ENCODE assay signal across 9 cellular contexts in genomic region chr5:60521379-60522298, GRCh38.
DNase-seq lines count a peak whose midpoint lies in the region; ATAC-seq, FAIRE-seq and TF ChIP-seq lines count a peak whose summit lies in the region.
"Had no signal": no experiment of that assay in that cellular context is flagged by ENCODE, and none has a peak within 500 bp of the region (broad histone marks: within the 10 kb centered on the region; RNA-seq: fewer than 3 reads in every experiment).

No MANE protein-coding gene starts in this region.

- CTCF ChIA-PET in HepG2 (lab: Yijun Ruan, JAX; ENCODE audit: low intra/inter-chr PET ratio, low total read pairs), result no interaction called here
- CTCF ChIA-PET in CD4-positive, alpha-beta memory T cell (lab: Charles Lee; ENCODE audit: partially characterized antibody), result no interaction called here

- TF ChIP-seq POLR2A in HepG2 (IDR thresholded peaks at IDR 0.05; ENCODE audit: insufficient read depth in 1 of 2, low read depth in 2 of 2, low read length in 2 of 2), result no peak

- H3K27me3 ChIP-seq in HepG2 (ENCODE audit: control insufficient read depth in 1 of 2, insufficient read depth in 2 of 2, low read length in 2 of 2), result no peaks in the 10 kb centered on the region
- no peaks in the 10 kb centered on the region for H3K27me3 ChIP-seq in colonic mucosa
- H3K27me3 ChIP-seq in CD4-positive, alpha-beta memory T cell (ENCODE audit: insufficient read depth, low read length), result no peaks in the 10 kb centered on the region

- no peak overlapping the region for H3K27ac Mint-ChIP-seq in CD4-positive, alpha-beta memory T cell

- H3K36me3 ChIP-seq in HepG2 (replicated peaks in 1 of 2; ENCODE audit: control insufficient read depth in 1 of 2, insufficient read depth in 2 of 2, low read length in 2 of 2), result no peaks in the 10 kb centered on the region
- H3K36me3 ChIP-seq in colonic mucosa, result no peaks in the 10 kb centered on the region
- H3K36me3 ChIP-seq in CD4-positive, alpha-beta memory T cell (ENCODE audit: insufficient read depth, low read length), result no peaks in the 10 kb centered on the region

- H3K4me3 Mint-ChIP-seq in CD4-positive, alpha-beta memory T cell, result no peak overlapping the region

- H3K4me1 ChIP-seq in HepG2 (ENCODE audit: insufficient read depth, low read length), result peaks cover 28% of the 10 kb centered on the region
- H3K4me1 ChIP-seq in colonic mucosa, result no peaks in the 10 kb centered on the region
- no peaks in the 10 kb centered on the region for H3K4me1 ChIP-seq in CD4-positive, alpha-beta memory T cell (ENCODE audit: insufficient read depth, low read length)

- no peak overlapping the region for H3K4me3 ChIP-seq in HepG2 (replicated peaks in 1 of 3; ENCODE audit: insufficient read depth in 1 of 3, low read depth in 2 of 3, low read length in 3 of 3)
- H3K4me3 ChIP-seq in colonic mucosa, result no peak overlapping the region
- no peak overlapping the region for H3K4me3 ChIP-seq in CD4-positive, alpha-beta memory T cell (ENCODE audit: low read length in 2 of 2)

- TF ChIP-seq EP300 in HepG2 (IDR thresholded peaks at IDR 0.05; ENCODE audit: low read depth in 2 of 2, low read length in 2 of 2) (no peak), HepG2 (CRISPR knock-in tag; IDR thresholded peaks at IDR 0.05; ENCODE audit: borderline replicate concordance) (no peak)

- TF ChIP-seq CTCF in HepG2 (CRISPR knock-in tag; IDR thresholded peaks at IDR 0.05) (no peak), colonic mucosa (IDR thresholded peaks at IDR 0.05) (no peak)

- intact Hi-C loops in HepG2 (cut with micrococcal nuclease; ENCODE audit: unreplicated experiment) (no loop called here), colonic mucosa (cut with DNase I) (no loop called here)
- intact Hi-C loops in CD4-positive, alpha-beta memory T cell (cut with micrococcal nuclease), result no loop called here

- peaks cover 3 to 4% of the 10 kb centered on the region in 2 donors for H3K27me3 Mint-ChIP-seq in CD4-positive, alpha-beta memory T cell

- peaks cover 0 to 13% (median 0%) of the 10 kb centered on the region in 8 donors for H3K9me3 Mint-ChIP-seq in CD4-positive, alpha-beta memory T cell

- H3K36me3 Mint-ChIP-seq in CD4-positive, alpha-beta memory T cell, result no peaks in the 10 kb centered on the region

- no peaks in the 10 kb centered on the region for H3K79me2 ChIP-seq in HepG2 (ENCODE audit: insufficient read depth, low read length)

- H3K9me3 ChIP-seq in HepG2 (ENCODE audit: low read length), result no peaks in the 10 kb centered on the region
- H3K9me3 ChIP-seq in colonic mucosa, result no peaks in the 10 kb centered on the region
- H3K9me3 ChIP-seq in CD4-positive, alpha-beta memory T cell (ENCODE audit: control insufficient read depth in 1 of 2, low read length in 2 of 2), result no peaks in the 10 kb centered on the region

- no peak overlapping the region for H3K27ac ChIP-seq in HepG2 (ENCODE audit: extremely low read length, insufficient read depth, low read length)
- no peak overlapping the region for H3K27ac ChIP-seq in colonic mucosa
- no peak overlapping the region for H3K27ac ChIP-seq in CD4-positive, alpha-beta memory T cell (ENCODE audit: low read depth, low read length)

- no peak overlapping the region for H2AFZ ChIP-seq in HepG2 (ENCODE audit: low read length)

- peaks cover 0 to 2% (median 0%) of the 10 kb centered on the region in 4 donors for H3K4me1 Mint-ChIP-seq in CD4-positive, alpha-beta memory T cell

- no peak for DNase-seq in GM18507 (ENCODE audit: extremely low spot score, insufficient read length, low read depth)
- peak; percentile 56 for DNase-seq in KBM-7
- no peak for DNase-seq in HepG2 (ENCODE audit: low spot score)
- no peak for DNase-seq in T-helper 9 cell
- DNase-seq in colonic mucosa, result no peak
- no peak for DNase-seq in D341Med (ENCODE audit: low spot score)
- DNase-seq in CD4-positive, alpha-beta memory T cell, result no peak
- DNase-seq: hippocampal formation had no signal

- POLR2A ChIA-PET in HepG2 (lab: Yijun Ruan, JAX), result no interaction called here
- POLR2A ChIA-PET in CD4-positive, alpha-beta memory T cell (lab: Charles Lee; ENCODE audit: partially characterized antibody), result no interaction called here

- FAIRE-seq in GM18507 (lab: Jason Lieb, UNC) (peak; percentile 85), HepG2 (lab: Jason Lieb, UNC) (no peak)

- WGBS in HepG2 (ENCODE audit: low lambda C conversion rate), result 48% methylated on average over 5 of the region's 5 CpGs

- TF ChIP-seq RAD21 in HepG2 (CRISPR knock-in tag; IDR thresholded peaks at IDR 0.05), result no peak

- H3K4me2 ChIP-seq in HepG2 (ENCODE audit: low read depth, low read length), result peak overlapping the region; percentile 6; the same call in 1 of the 2 replicates

- in situ Hi-C loops in KBM-7 (cut with MboI; ENCODE audit: low pct_unique_long_range_greater_than_20kb, low sequenced_read_pairs), result no loop called here
- in situ Hi-C loops in HepG2 (cut with HindIII; ENCODE audit: extremely low pct_ligation_motif_present, low pct_unique_long_range_greater_than_20kb), result no loop called here

- BruUV-seq in HepG2 (replicated peaks; lab: Mats Ljungman, UMichigan), result no TSS peak

- ATAC-seq in GM21737 (IDR thresholded peaks at IDR 0.05; ENCODE audit: unreplicated experiment) (peak; percentile 53), HepG2 (no peak)

- H3K9ac ChIP-seq in HepG2 (ENCODE audit: insufficient read depth, low read depth, low read length), result no peak overlapping the region
- H3K9ac ChIP-seq in colonic mucosa (ENCODE audit: low read depth in 2 of 2, low read length in 2 of 2), result no peak overlapping the region

- no peaks in the 10 kb centered on the region for H4K20me1 ChIP-seq in HepG2 (ENCODE audit: insufficient read depth, low read length)

TF ChIP-seq in HepG2, 621 proteins besides CTCF, POLR2A, EP300 and RAD21:
- TF ChIP-seq, protein P1, sequence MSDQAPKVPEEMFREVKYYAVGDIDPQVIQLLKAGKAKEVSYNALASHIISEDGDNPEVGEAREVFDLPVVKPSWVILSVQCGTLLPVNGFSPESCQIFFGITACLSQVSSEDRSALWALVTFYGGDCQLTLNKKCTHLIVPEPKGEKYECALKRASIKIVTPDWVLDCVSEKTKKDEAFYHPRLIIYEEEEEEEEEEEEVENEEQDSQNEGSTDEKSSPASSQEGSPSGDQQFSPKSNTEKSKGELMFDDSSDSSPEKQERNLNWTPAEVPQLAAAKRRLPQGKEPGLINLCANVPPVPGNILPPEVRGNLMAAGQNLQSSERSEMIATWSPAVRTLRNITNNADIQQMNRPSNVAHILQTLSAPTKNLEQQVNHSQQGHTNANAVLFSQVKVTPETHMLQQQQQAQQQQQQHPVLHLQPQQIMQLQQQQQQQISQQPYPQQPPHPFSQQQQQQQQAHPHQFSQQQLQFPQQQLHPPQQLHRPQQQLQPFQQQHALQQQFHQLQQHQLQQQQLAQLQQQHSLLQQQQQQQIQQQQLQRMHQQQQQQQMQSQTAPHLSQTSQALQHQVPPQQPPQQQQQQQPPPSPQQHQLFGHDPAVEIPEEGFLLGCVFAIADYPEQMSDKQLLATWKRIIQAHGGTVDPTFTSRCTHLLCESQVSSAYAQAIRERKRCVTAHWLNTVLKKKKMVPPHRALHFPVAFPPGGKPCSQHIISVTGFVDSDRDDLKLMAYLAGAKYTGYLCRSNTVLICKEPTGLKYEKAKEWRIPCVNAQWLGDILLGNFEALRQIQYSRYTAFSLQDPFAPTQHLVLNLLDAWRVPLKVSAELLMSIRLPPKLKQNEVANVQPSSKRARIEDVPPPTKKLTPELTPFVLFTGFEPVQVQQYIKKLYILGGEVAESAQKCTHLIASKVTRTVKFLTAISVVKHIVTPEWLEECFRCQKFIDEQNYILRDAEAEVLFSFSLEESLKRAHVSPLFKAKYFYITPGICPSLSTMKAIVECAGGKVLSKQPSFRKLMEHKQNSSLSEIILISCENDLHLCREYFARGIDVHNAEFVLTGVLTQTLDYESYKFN (CRISPR knock-in tag; conservative IDR thresholded peaks at IDR 0.05), result 0 out of 2 replicates have a peak, but pooled peaks have one; percentile 16
- peak; percentile 30; the same call in 1 of the 2 replicates for TF ChIP-seq HNF4A (CRISPR knock-in tag; IDR thresholded peaks at IDR 0.05)
- TF ChIP-seq, protein P2, sequence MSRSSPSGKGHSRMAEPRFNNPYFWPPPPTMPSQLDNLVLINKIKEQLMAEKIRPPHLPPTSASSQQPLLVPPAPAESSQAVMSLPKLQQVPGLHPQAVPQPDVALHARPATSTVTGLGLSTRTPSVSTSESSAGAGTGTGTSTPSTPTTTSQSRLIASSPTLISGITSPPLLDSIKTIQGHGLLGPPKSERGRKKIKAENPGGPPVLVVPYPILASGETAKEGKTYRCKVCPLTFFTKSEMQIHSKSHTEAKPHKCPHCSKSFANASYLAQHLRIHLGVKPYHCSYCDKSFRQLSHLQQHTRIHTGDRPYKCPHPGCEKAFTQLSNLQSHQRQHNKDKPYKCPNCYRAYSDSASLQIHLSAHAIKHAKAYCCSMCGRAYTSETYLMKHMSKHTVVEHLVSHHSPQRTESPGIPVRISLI (CRISPR knock-in tag; IDR thresholded peaks at IDR 0.05; ENCODE audit: borderline replicate concordance), result peak; percentile 72; the same call in 1 of the 2 replicates
- TF ChIP-seq NR2C2 (CRISPR knock-in tag; IDR thresholded peaks at IDR 0.05; ENCODE audit: borderline replicate concordance), result no peak
